In genomic region chr12:102008615-102009126, GRCh38 we compare ENCODE assay signal across 36 cellular contexts.
"Had no signal": no experiment of that assay in that cellular context is flagged by ENCODE, and none has a peak within 500 bp of the region (broad histone marks: within the 10 kb centered on the region; RNA-seq: fewer than 3 reads in every experiment).

No MANE protein-coding gene starts in this region.

- H3K27ac ChIP-seq: ascending aorta, brain microvascular endothelial cell, breast epithelium, VCaP had no signal

- H3K27me3 Mint-ChIP-seq: activated CD4-positive, alpha-beta memory T cell treated with anti-CD3 and anti-CD28 coated beads, Interleukin-2, amount 10 ng/mL, durations not matched to agents 7 days and 5 days; activated CD4-positive, alpha-beta T cell treated with anti-CD3 and anti-CD28 coated beads for 36 hours; activated CD4-positive, alpha-beta T cell treated with anti-CD3 and anti-CD28 coated beads, Interleukin-2, amount 10 ng/mL, durations not matched to agents 7 days and 5 days; activated CD8-positive, alpha-beta memory T cell treated with anti-CD3 and anti-CD28 coated beads, Interleukin-2, amount 10 ng/mL, durations not matched to agents 7 days and 5 days; activated naive CD4-positive, alpha-beta T cell treated with anti-CD3 and anti-CD28 coated beads, Interleukin-2, amount 10 ng/mL, durations not matched to agents 7 days and 5 days; activated naive CD4-positive, alpha-beta T cell treated with anti-CD3 and anti-CD28 coated beads, Interleukin-2, amount 50 U/mL, for 24 hours; activated naive CD8-positive, alpha-beta T cell; activated naive CD8-positive, alpha-beta T cell treated with anti-CD3 and anti-CD28 coated beads, Interleukin-2, amount 10 ng/mL, durations not matched to agents 7 days and 5 days; activated naive CD8-positive, alpha-beta T cell treated with anti-CD3 and anti-CD28 coated beads, Interleukin-2, amount 50 U/mL, for 24 hours; activated T-cell treated with anti-CD3 and anti-CD28 coated beads, Interleukin-2, amount 50 U/mL, for 24 hours had no signal

- H3K27me3 ChIP-seq: ascending aorta, brain microvascular endothelial cell, breast epithelium had no signal

- H3K4me3 ChIP-seq: ascending aorta, breast epithelium had no signal

- H3K4me1 Mint-ChIP-seq: activated CD4-positive, alpha-beta memory T cell treated with anti-CD3 and anti-CD28 coated beads, Interleukin-2, amount 10 ng/mL, durations not matched to agents 7 days and 5 days; activated CD4-positive, alpha-beta T cell treated with anti-CD3 and anti-CD28 coated beads for 36 hours; activated CD4-positive, alpha-beta T cell treated with anti-CD3 and anti-CD28 coated beads, Interleukin-2, amount 10 ng/mL, durations not matched to agents 7 days and 5 days; activated CD8-positive, alpha-beta memory T cell treated with anti-CD3 and anti-CD28 coated beads, Interleukin-2, amount 10 ng/mL, durations not matched to agents 7 days and 5 days; activated naive CD4-positive, alpha-beta T cell treated with anti-CD3 and anti-CD28 coated beads, Interleukin-2, amount 10 ng/mL, durations not matched to agents 7 days and 5 days; activated naive CD4-positive, alpha-beta T cell treated with anti-CD3 and anti-CD28 coated beads, Interleukin-2, amount 50 U/mL, for 24 hours had no signal

- H3K4me3 Mint-ChIP-seq: activated CD4-positive, alpha-beta memory T cell treated with anti-CD3 and anti-CD28 coated beads, Interleukin-2, amount 10 ng/mL, durations not matched to agents 7 days and 5 days; activated CD4-positive, alpha-beta T cell treated with anti-CD3 and anti-CD28 coated beads for 36 hours; activated CD4-positive, alpha-beta T cell treated with anti-CD3 and anti-CD28 coated beads, Interleukin-2, amount 10 ng/mL, durations not matched to agents 7 days and 5 days; activated CD8-positive, alpha-beta memory T cell treated with anti-CD3 and anti-CD28 coated beads, Interleukin-2, amount 10 ng/mL, durations not matched to agents 7 days and 5 days; activated CD8-positive, alpha-beta T cell treated with anti-CD3 and anti-CD28 coated beads, Interleukin-2, amount 10 ng/mL, durations not matched to agents 7 days and 5 days; activated naive CD4-positive, alpha-beta T cell treated with anti-CD3 and anti-CD28 coated beads, Interleukin-2, amount 10 ng/mL, durations not matched to agents 7 days and 5 days; activated naive CD4-positive, alpha-beta T cell treated with anti-CD3 and anti-CD28 coated beads, Interleukin-2, amount 50 U/mL, for 24 hours; activated naive CD8-positive, alpha-beta T cell; activated naive CD8-positive, alpha-beta T cell treated with anti-CD3 and anti-CD28 coated beads, Interleukin-2, amount 10 ng/mL, durations not matched to agents 7 days and 5 days; activated naive CD8-positive, alpha-beta T cell treated with anti-CD3 and anti-CD28 coated beads, Interleukin-2, amount 50 U/mL, for 24 hours; activated T-cell treated with anti-CD3 and anti-CD28 coated beads, Interleukin-2, amount 50 U/mL, for 24 hours; T-helper 1 cell treated with Interleukin-12 subunit alpha and Interleukin-12 subunit beta and Interleukin-4 antibody, amounts not matched to agents 30 μg/mL and 1 μg/mL, for 36 hours; T-helper 2 cell treated with Interferon-gamma antibody and Interleukin-4, amounts not matched to agents 5 μg/mL and 100 μg/mL, for 36 hours had no signal

- FAIRE-seq: TTC549 had no signal

- H3K9me3 ChIP-seq: ascending aorta, breast epithelium had no signal

- H3K36me3 ChIP-seq: brain microvascular endothelial cell, breast epithelium had no signal

- H3K4me1 ChIP-seq: ascending aorta, breast epithelium had no signal

- H3K9me3 Mint-ChIP-seq: activated CD4-positive, alpha-beta memory T cell treated with anti-CD3 and anti-CD28 coated beads, Interleukin-2, amount 10 ng/mL, durations not matched to agents 7 days and 5 days; activated naive CD4-positive, alpha-beta T cell treated with anti-CD3 and anti-CD28 coated beads, Interleukin-2, amount 10 ng/mL, durations not matched to agents 7 days and 5 days; activated naive CD4-positive, alpha-beta T cell treated with anti-CD3 and anti-CD28 coated beads, Interleukin-2, amount 50 U/mL, for 24 hours; activated naive CD8-positive, alpha-beta T cell treated with anti-CD3 and anti-CD28 coated beads, Interleukin-2, amount 50 U/mL, for 24 hours; activated T-cell treated with anti-CD3 and anti-CD28 coated beads, Interleukin-2, amount 50 U/mL, for 24 hours; activated T-helper 2 cell treated with anti-CD3 and anti-CD28 coated beads, Interferon-gamma antibody, Interleukin-2, Interleukin-4, amounts not matched to agents 10 μg/mL and 5 μg/mL and 100 μg/mL, durations not matched to agents 14 hours and 24 hours and 36 hours; T-helper 1 cell treated with Interleukin-12 subunit alpha and Interleukin-12 subunit beta and Interleukin-4 antibody, amounts not matched to agents 30 μg/mL and 1 μg/mL, for 36 hours; T-helper 2 cell treated with Interferon-gamma antibody and Interleukin-4, amounts not matched to agents 5 μg/mL and 100 μg/mL, for 36 hours had no signal

- DNase-seq: activated CD4-positive, alpha-beta memory T cell treated with anti-CD3 and anti-CD28 coated beads, Interleukin-2, amount 10 ng/mL, durations not matched to agents 7 days and 5 days; activated CD4-positive, alpha-beta T cell treated with anti-CD3 and anti-CD28 coated beads for 1 hour; activated CD4-positive, alpha-beta T cell treated with anti-CD3 and anti-CD28 coated beads for 36 hours; activated CD4-positive, alpha-beta T cell treated with anti-CD3 and anti-CD28 coated beads for 48 hours; activated CD4-positive, alpha-beta T cell treated with anti-CD3 and anti-CD28 coated beads, Interleukin-2, amount 10 ng/mL, durations not matched to agents 7 days and 5 days; activated CD4-positive, alpha-beta T cell treated with anti-CD3 and anti-CD28 coated beads, Interleukin-2, amount 50 U/mL, for 48 hours; activated CD4-positive, CD25-positive, alpha-beta regulatory T cell; activated CD8-positive, alpha-beta memory T cell treated with anti-CD3 and anti-CD28 coated beads for 24 hours; activated CD8-positive, alpha-beta memory T cell treated with anti-CD3 and anti-CD28 coated beads, Interleukin-2, amount 10 ng/mL, durations not matched to agents 7 days and 5 days; activated CD8-positive, alpha-beta memory T cell treated with anti-CD3 and anti-CD28 coated beads, Interleukin-2, amount 50 U/mL, for 48 hours; activated CD8-positive, alpha-beta T cell treated with anti-CD3 and anti-CD28 coated beads, Interleukin-2, amount 10 ng/mL, durations not matched to agents 7 days and 5 days; activated effector memory CD4-positive, alpha-beta T cell treated with Interleukin-2 at 50 U/mL for 16 hours; activated gamma-delta T cell; activated naive CD4-positive, alpha-beta T cell treated with anti-CD3 and anti-CD28 coated beads, Interleukin-2, amount 10 ng/mL, durations not matched to agents 7 days and 5 days; activated naive CD4-positive, alpha-beta T cell treated with Interleukin-2 at 50 U/mL for 16 hours; activated naive CD8-positive, alpha-beta T cell treated with anti-CD3 and anti-CD28 coated beads, Interleukin-2, amount 10 ng/mL, durations not matched to agents 7 days and 5 days; activated naive CD8-positive, alpha-beta T cell treated with anti-CD3 and anti-CD28 coated beads, Interleukin-2, amount 50 U/mL, for 24 hours; activated T-cell treated with anti-CD3 and anti-CD28 coated beads, Interleukin-2, amount 50 U/mL, for 24 hours; activated T-cell treated with anti-CD3 and anti-CD28 coated beads, Interleukin-2, amount 50 U/mL, for 48 hours; amygdala; anterior cingulate cortex; brain microvascular endothelial cell; central memory CD4-positive, alpha-beta T cell; T-helper 1 cell; T-helper 2 cell; T-helper 9 cell had no signal

- H3K27ac Mint-ChIP-seq: activated CD4-positive, alpha-beta memory T cell treated with anti-CD3 and anti-CD28 coated beads, Interleukin-2, amount 10 ng/mL, durations not matched to agents 7 days and 5 days; activated CD4-positive, alpha-beta T cell treated with anti-CD3 and anti-CD28 coated beads for 36 hours; activated CD4-positive, alpha-beta T cell treated with anti-CD3 and anti-CD28 coated beads, Interleukin-2, amount 10 ng/mL, durations not matched to agents 7 days and 5 days; activated CD8-positive, alpha-beta memory T cell treated with anti-CD3 and anti-CD28 coated beads, Interleukin-2, amount 10 ng/mL, durations not matched to agents 7 days and 5 days; activated CD8-positive, alpha-beta T cell treated with anti-CD3 and anti-CD28 coated beads, Interleukin-2, amount 10 ng/mL, durations not matched to agents 7 days and 5 days; activated naive CD4-positive, alpha-beta T cell treated with anti-CD3 and anti-CD28 coated beads, Interleukin-2, amount 10 ng/mL, durations not matched to agents 7 days and 5 days; activated naive CD4-positive, alpha-beta T cell treated with anti-CD3 and anti-CD28 coated beads, Interleukin-2, amount 50 U/mL, for 24 hours; activated naive CD8-positive, alpha-beta T cell; activated naive CD8-positive, alpha-beta T cell treated with anti-CD3 and anti-CD28 coated beads, Interleukin-2, amount 10 ng/mL, durations not matched to agents 7 days and 5 days; activated naive CD8-positive, alpha-beta T cell treated with anti-CD3 and anti-CD28 coated beads, Interleukin-2, amount 50 U/mL, for 24 hours; activated T-cell treated with anti-CD3 and anti-CD28 coated beads, Interleukin-2, amount 50 U/mL, for 24 hours; activated T-helper 2 cell treated with anti-CD3 and anti-CD28 coated beads, Interferon-gamma antibody, Interleukin-2, Interleukin-4, amounts not matched to agents 10 μg/mL and 5 μg/mL and 100 μg/mL, durations not matched to agents 14 hours and 24 hours and 36 hours; T-helper 1 cell treated with Interleukin-12 subunit alpha and Interleukin-12 subunit beta and Interleukin-4 antibody, amounts not matched to agents 30 μg/mL and 1 μg/mL, for 36 hours; T-helper 2 cell treated with Interferon-gamma antibody and Interleukin-4, amounts not matched to agents 5 μg/mL and 100 μg/mL, for 36 hours had no signal

- ATAC-seq: activated CD4-positive, alpha-beta T cell treated with anti-CD3 and anti-CD28 coated beads for 36 hours; activated CD4-positive, CD25-positive, alpha-beta regulatory T cell treated with anti-CD3 and anti-CD28 coated beads, Interleukin-2, amount 50 U/mL, for 24 hours; activated CD8-positive, alpha-beta memory T cell treated with anti-CD3 and anti-CD28 coated beads, Interleukin-2, amount 10 ng/mL, durations not matched to agents 7 days and 5 days; activated CD8-positive, alpha-beta T cell treated with anti-CD3 and anti-CD28 coated beads, Interleukin-2, amount 10 ng/mL, durations not matched to agents 7 days and 5 days; activated naive CD8-positive, alpha-beta T cell treated with anti-CD3 and anti-CD28 coated beads, Interleukin-2, amount 50 U/mL, for 24 hours had no signal
